2 cellular contexts compared by ENCODE assay signal in the genomic region with DNA sequence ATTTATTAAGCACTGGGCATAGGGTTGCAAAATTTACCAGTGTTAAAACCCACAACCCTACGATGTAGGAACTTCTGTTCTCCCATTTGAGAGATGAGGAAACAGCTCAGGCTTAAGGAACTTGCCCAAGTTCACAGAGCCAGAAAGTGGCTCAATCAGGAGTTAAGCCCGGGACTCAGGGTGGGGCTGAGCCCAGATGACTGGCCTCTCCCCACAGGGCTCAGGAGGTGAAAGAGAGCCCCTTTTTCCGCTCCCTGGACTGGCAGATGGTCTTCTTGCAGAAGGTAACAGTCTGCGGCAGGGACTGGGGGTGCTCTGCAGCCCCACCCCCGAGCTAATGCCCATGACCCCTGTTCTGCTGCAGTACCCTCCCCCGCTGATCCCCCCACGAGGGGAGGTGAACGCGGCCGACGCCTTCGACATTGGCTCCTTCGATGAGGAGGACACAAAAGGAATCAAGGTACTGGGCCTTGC.
TF ChIP-seq lines count a peak whose summit lies in the region.

No MANE protein-coding gene starts in this region.

TF ChIP-seq in liver, 16 proteins besides CTCF, POLR2A, EP300 and RAD21:
- TF ChIP-seq HNF4G (IDR thresholded peaks at IDR 0.05) (no peak), YY1 (IDR thresholded peaks at IDR 0.05) (no peak), FOXA1 (IDR thresholded peaks at IDR 0.05) (no peak), JUND (IDR thresholded peaks at IDR 0.05) (no peak), RXRA (IDR thresholded peaks at IDR 0.05) (no peak), NR2F2 (IDR thresholded peaks at IDR 0.05) (no peak), GABPA (IDR thresholded peaks at IDR 0.05 in 1 of 2, conservative IDR thresholded peaks at IDR 0.05 in 1 of 2) (no peak), FOXA2 (IDR thresholded peaks at IDR 0.05) (no peak), SP1 (IDR thresholded peaks at IDR 0.05) (no peak)
- TF ChIP-seq, protein P1, sequence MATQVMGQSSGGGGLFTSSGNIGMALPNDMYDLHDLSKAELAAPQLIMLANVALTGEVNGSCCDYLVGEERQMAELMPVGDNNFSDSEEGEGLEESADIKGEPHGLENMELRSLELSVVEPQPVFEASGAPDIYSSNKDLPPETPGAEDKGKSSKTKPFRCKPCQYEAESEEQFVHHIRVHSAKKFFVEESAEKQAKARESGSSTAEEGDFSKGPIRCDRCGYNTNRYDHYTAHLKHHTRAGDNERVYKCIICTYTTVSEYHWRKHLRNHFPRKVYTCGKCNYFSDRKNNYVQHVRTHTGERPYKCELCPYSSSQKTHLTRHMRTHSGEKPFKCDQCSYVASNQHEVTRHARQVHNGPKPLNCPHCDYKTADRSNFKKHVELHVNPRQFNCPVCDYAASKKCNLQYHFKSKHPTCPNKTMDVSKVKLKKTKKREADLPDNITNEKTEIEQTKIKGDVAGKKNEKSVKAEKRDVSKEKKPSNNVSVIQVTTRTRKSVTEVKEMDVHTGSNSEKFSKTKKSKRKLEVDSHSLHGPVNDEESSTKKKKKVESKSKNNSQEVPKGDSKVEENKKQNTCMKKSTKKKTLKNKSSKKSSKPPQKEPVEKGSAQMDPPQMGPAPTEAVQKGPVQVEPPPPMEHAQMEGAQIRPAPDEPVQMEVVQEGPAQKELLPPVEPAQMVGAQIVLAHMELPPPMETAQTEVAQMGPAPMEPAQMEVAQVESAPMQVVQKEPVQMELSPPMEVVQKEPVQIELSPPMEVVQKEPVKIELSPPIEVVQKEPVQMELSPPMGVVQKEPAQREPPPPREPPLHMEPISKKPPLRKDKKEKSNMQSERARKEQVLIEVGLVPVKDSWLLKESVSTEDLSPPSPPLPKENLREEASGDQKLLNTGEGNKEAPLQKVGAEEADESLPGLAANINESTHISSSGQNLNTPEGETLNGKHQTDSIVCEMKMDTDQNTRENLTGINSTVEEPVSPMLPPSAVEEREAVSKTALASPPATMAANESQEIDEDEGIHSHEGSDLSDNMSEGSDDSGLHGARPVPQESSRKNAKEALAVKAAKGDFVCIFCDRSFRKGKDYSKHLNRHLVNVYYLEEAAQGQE (IDR thresholded peaks at IDR 0.05), result no peak
- TF ChIP-seq, protein P2, sequence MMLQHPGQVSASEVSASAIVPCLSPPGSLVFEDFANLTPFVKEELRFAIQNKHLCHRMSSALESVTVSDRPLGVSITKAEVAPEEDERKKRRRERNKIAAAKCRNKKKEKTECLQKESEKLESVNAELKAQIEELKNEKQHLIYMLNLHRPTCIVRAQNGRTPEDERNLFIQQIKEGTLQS (IDR thresholded peaks at IDR 0.05), result no peak

TF ChIP-seq in HepG2, 621 proteins besides CTCF, POLR2A, EP300 and RAD21:
- TF ChIP-seq ZBTB7A (CRISPR knock-in tag; IDR thresholded peaks at IDR 0.05) (no peak), SETDB1 (CRISPR knock-in tag; IDR thresholded peaks at IDR 0.05; ENCODE audit: borderline replicate concordance) (no peak), MTF1 (CRISPR knock-in tag; IDR thresholded peaks at IDR 0.05) (no peak), ZNF747 (CRISPR knock-in tag; IDR thresholded peaks at IDR 0.05; ENCODE audit: borderline replicate concordance) (no peak), ZBTB42 (CRISPR knock-in tag; IDR thresholded peaks at IDR 0.05) (no peak), NR1H2 (CRISPR knock-in tag; IDR thresholded peaks at IDR 0.05; ENCODE audit: borderline replicate concordance, low read depth) (no peak), ZNF124 (CRISPR knock-in tag; IDR thresholded peaks at IDR 0.05) (no peak), IKZF1 (IDR thresholded peaks at IDR 0.05) (no peak), REXO4 (CRISPR knock-in tag; IDR thresholded peaks at IDR 0.05; ENCODE audit: borderline replicate concordance) (no peak), ZFP36 (IDR thresholded peaks at IDR 0.05; ENCODE audit: borderline replicate concordance, low read depth, low read length, partially characterized antibody) (no peak), ARNT (IDR thresholded peaks at IDR 0.05) (no peak), SAP130 (CRISPR knock-in tag; IDR thresholded peaks at IDR 0.05; ENCODE audit: low read depth) (no peak), JUN (CRISPR knock-in tag; IDR thresholded peaks at IDR 0.05) (no peak)
- TF ChIP-seq, protein P3, sequence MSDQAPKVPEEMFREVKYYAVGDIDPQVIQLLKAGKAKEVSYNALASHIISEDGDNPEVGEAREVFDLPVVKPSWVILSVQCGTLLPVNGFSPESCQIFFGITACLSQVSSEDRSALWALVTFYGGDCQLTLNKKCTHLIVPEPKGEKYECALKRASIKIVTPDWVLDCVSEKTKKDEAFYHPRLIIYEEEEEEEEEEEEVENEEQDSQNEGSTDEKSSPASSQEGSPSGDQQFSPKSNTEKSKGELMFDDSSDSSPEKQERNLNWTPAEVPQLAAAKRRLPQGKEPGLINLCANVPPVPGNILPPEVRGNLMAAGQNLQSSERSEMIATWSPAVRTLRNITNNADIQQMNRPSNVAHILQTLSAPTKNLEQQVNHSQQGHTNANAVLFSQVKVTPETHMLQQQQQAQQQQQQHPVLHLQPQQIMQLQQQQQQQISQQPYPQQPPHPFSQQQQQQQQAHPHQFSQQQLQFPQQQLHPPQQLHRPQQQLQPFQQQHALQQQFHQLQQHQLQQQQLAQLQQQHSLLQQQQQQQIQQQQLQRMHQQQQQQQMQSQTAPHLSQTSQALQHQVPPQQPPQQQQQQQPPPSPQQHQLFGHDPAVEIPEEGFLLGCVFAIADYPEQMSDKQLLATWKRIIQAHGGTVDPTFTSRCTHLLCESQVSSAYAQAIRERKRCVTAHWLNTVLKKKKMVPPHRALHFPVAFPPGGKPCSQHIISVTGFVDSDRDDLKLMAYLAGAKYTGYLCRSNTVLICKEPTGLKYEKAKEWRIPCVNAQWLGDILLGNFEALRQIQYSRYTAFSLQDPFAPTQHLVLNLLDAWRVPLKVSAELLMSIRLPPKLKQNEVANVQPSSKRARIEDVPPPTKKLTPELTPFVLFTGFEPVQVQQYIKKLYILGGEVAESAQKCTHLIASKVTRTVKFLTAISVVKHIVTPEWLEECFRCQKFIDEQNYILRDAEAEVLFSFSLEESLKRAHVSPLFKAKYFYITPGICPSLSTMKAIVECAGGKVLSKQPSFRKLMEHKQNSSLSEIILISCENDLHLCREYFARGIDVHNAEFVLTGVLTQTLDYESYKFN (CRISPR knock-in tag; conservative IDR thresholded peaks at IDR 0.05), result no peak
- TF ChIP-seq, protein P4, sequence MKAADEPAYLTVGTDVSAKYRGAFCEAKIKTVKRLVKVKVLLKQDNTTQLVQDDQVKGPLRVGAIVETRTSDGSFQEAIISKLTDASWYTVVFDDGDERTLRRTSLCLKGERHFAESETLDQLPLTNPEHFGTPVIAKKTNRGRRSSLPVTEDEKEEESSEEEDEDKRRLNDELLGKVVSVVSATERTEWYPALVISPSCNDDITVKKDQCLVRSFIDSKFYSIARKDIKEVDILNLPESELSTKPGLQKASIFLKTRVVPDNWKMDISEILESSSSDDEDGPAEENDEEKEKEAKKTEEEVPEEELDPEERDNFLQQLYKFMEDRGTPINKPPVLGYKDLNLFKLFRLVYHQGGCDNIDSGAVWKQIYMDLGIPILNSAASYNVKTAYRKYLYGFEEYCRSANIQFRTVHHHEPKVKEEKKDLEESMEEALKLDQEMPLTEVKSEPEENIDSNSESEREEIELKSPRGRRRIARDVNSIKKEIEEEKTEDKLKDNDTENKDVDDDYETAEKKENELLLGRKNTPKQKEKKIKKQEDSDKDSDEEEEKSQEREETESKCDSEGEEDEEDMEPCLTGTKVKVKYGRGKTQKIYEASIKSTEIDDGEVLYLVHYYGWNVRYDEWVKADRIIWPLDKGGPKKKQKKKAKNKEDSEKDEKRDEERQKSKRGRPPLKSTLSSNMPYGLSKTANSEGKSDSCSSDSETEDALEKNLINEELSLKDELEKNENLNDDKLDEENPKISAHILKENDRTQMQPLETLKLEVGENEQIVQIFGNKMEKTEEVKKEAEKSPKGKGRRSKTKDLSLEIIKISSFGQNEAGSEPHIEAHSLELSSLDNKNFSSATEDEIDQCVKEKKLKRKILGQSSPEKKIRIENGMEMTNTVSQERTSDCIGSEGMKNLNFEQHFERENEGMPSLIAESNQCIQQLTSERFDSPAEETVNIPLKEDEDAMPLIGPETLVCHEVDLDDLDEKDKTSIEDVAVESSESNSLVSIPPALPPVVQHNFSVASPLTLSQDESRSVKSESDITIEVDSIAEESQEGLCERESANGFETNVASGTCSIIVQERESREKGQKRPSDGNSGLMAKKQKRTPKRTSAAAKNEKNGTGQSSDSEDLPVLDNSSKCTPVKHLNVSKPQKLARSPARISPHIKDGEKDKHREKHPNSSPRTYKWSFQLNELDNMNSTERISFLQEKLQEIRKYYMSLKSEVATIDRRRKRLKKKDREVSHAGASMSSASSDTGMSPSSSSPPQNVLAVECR (CRISPR knock-in tag; IDR thresholded peaks at IDR 0.05; ENCODE audit: borderline replicate concordance), result no peak
- TF ChIP-seq, protein P5, sequence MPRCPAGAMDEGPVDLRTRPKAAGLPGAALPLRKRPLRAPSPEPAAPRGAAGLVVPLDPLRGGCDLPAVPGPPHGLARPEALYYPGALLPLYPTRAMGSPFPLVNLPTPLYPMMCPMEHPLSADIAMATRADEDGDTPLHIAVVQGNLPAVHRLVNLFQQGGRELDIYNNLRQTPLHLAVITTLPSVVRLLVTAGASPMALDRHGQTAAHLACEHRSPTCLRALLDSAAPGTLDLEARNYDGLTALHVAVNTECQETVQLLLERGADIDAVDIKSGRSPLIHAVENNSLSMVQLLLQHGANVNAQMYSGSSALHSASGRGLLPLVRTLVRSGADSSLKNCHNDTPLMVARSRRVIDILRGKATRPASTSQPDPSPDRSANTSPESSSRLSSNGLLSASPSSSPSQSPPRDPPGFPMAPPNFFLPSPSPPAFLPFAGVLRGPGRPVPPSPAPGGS (CRISPR knock-in tag; IDR thresholded peaks at IDR 0.05), result no peak
- TF ChIP-seq, protein P6, sequence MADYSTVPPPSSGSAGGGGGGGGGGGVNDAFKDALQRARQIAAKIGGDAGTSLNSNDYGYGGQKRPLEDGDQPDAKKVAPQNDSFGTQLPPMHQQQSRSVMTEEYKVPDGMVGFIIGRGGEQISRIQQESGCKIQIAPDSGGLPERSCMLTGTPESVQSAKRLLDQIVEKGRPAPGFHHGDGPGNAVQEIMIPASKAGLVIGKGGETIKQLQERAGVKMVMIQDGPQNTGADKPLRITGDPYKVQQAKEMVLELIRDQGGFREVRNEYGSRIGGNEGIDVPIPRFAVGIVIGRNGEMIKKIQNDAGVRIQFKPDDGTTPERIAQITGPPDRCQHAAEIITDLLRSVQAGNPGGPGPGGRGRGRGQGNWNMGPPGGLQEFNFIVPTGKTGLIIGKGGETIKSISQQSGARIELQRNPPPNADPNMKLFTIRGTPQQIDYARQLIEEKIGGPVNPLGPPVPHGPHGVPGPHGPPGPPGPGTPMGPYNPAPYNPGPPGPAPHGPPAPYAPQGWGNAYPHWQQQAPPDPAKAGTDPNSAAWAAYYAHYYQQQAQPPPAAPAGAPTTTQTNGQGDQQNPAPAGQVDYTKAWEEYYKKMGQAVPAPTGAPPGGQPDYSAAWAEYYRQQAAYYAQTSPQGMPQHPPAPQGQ (CRISPR knock-in tag; IDR thresholded peaks at IDR 0.05; ENCODE audit: borderline replicate concordance), result no peak
- TF ChIP-seq, protein P7, sequence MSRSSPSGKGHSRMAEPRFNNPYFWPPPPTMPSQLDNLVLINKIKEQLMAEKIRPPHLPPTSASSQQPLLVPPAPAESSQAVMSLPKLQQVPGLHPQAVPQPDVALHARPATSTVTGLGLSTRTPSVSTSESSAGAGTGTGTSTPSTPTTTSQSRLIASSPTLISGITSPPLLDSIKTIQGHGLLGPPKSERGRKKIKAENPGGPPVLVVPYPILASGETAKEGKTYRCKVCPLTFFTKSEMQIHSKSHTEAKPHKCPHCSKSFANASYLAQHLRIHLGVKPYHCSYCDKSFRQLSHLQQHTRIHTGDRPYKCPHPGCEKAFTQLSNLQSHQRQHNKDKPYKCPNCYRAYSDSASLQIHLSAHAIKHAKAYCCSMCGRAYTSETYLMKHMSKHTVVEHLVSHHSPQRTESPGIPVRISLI (CRISPR knock-in tag; IDR thresholded peaks at IDR 0.05; ENCODE audit: borderline replicate concordance), result no peak
- TF ChIP-seq, protein P8, sequence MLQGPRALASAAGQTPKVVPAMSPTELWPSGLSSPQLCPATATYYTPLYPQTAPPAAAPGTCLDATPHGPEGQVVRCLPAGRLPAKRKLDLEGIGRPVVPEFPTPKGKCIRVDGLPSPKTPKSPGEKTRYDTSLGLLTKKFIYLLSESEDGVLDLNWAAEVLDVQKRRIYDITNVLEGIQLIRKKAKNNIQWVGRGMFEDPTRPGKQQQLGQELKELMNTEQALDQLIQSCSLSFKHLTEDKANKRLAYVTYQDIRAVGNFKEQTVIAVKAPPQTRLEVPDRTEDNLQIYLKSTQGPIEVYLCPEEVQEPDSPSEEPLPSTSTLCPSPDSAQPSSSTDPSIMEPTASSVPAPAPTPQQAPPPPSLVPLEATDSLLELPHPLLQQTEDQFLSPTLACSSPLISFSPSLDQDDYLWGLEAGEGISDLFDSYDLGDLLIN (CRISPR knock-in tag; IDR thresholded peaks at IDR 0.05; ENCODE audit: borderline replicate concordance), result no peak
- TF ChIP-seq, protein P9, sequence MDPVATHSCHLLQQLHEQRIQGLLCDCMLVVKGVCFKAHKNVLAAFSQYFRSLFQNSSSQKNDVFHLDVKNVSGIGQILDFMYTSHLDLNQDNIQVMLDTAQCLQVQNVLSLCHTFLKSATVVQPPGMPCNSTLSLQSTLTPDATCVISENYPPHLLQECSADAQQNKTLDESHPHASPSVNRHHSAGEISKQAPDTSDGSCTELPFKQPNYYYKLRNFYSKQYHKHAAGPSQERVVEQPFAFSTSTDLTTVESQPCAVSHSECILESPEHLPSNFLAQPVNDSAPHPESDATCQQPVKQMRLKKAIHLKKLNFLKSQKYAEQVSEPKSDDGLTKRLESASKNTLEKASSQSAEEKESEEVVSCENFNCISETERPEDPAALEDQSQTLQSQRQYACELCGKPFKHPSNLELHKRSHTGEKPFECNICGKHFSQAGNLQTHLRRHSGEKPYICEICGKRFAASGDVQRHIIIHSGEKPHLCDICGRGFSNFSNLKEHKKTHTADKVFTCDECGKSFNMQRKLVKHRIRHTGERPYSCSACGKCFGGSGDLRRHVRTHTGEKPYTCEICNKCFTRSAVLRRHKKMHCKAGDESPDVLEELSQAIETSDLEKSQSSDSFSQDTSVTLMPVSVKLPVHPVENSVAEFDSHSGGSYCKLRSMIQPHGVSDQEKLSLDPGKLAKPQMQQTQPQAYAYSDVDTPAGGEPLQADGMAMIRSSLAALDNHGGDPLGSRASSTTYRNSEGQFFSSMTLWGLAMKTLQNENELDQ (CRISPR knock-in tag; IDR thresholded peaks at IDR 0.05; ENCODE audit: borderline replicate concordance), result no peak
TF ChIP-seq in HepG2: peak in this region for 0.
